In the genomic region with DNA sequence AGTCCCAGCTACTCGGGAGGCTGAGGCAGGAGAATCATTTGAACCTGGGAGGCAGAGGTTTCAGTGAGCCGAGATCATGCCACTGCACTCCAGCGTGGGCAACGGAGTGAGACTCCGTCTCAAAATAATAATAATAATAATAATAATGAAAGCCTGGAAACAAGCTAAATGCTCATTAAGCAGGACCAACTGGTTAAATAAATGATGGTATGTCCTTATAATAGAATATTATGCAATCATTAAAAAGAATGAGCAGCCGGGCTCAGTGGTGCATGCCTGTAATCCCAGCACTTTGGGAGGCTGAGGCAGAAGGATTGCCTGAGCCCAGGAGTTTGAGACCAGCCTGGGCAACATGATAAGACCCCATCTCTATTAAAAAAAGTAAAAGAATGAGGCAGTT, we compare ENCODE assay signal across 8 cellular contexts. TPM values are rescaled to one million over a fixed set of nuclear protein-coding genes. Genes with fewer than 3 reads are reported as not detected.
"Had no signal": no experiment of that assay in that cellular context is flagged by ENCODE, and none has a peak within 500 bp of the region (broad histone marks: within the 10 kb centered on the region; RNA-seq: fewer than 3 reads in every experiment).

No MANE protein-coding gene starts in this region.

RNA-seq across cellular contexts. Expression of a gene that starts 21.0 kb away (rescaled TPM):
- total RNA-seq: stomach, subcutaneous adipose tissue, suprapubic skin, thoracic aorta, transverse colon, upper lobe of right lung, urinary bladder, vagina had no signal
- polyA plus RNA-seq: urinary bladder had no signal
